Comparison of ENCODE assay signal across 13 cellular contexts in the genomic region with DNA sequence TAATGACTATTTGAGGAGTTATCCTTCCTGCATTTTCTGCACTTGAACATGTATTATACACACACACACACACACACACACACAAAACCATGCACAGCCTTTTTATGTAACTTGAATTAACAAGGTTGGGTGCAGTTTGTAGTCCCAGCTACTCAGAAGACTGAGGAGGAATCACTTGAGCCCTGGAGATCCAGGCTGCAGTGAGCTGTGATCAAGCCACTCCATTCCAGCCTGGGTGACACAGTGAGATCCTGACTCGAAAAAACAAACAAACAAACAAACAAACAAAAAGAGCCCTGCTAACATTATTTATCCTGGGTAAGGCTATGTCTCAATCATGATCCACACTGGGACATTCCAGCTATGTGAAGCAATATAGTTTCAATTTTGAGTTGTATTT.
A peak's percentile ranks its signal among the peaks of the same experiment; 100 is the strongest.
DNase-seq lines count a peak whose midpoint lies in the region; ATAC-seq and TF ChIP-seq lines count a peak whose summit lies in the region.
"Had no signal": no experiment of that assay in that cellular context is flagged by ENCODE, and none has a peak within 500 bp of the region (broad histone marks: within the 10 kb centered on the region; RNA-seq: fewer than 3 reads in every experiment).

No MANE protein-coding gene starts in this region.

- H3K4me3 Mint-ChIP-seq in Calu3 (ENCODE audit: low read depth, unreplicated experiment) (no peak overlapping the region), endodermal cell (no peak overlapping the region)
- H3K4me3 Mint-ChIP-seq in CD8-positive, alpha-beta T cell, result no peak overlapping the region
- H3K4me3 Mint-ChIP-seq in activated T-cell treated with anti-CD3 and anti-CD28 coated beads, Interleukin-2, amount 50 U/mL, for 4 hours, result no peak overlapping the region

- BruUV-seq in Calu3 (replicated peaks; lab: Mats Ljungman, UMichigan), result TSS peak; percentile 34
- BruUV-seq in Panc1 (replicated peaks; lab: Mats Ljungman, UMichigan), result no TSS peak

- H3K79me1 ChIP-seq in mesenchymal stem cell (replicated peaks; ENCODE audit: low read length, poor library complexity, severe bottlenecking), result peaks cover 9% of the 10 kb centered on the region

- H2AFZ ChIP-seq in mesenchymal stem cell (ENCODE audit: low read depth, low read length), result no peak overlapping the region

- WGBS in endodermal cell (ENCODE audit: insufficient coverage in 1 of 2, insufficient read length in 1 of 2), 2 experiments, result 82% methylated on average over 1 of the region's 1 CpG; no CpG with 5 or more reads in 1 of the 2 experiments
- 33% methylated on average over 1 of the region's 1 CpG for WGBS in mesenchymal stem cell

- H3K9ac ChIP-seq in endodermal cell (ENCODE audit: extremely low read depth, low read length, poor library complexity, severe bottlenecking), result no peak overlapping the region
- H3K9ac ChIP-seq in mesenchymal stem cell (ENCODE audit: low read length), result no peak overlapping the region

- H3K9me3 Mint-ChIP-seq in Calu3 (ENCODE audit: low read depth, unreplicated experiment), result no peaks in the 10 kb centered on the region
- no peaks in the 10 kb centered on the region for H3K9me3 Mint-ChIP-seq in endodermal cell
- no peaks in the 10 kb centered on the region for H3K9me3 Mint-ChIP-seq in CD8-positive, alpha-beta T cell
- peaks cover 4% of the 10 kb centered on the region for H3K9me3 Mint-ChIP-seq in activated T-cell treated with anti-CD3 and anti-CD28 coated beads, Interleukin-2, amount 50 U/mL, for 4 hours

- H2BK5ac ChIP-seq in mesenchymal stem cell (ENCODE audit: low read depth, low read length, poor library complexity, severe bottlenecking), result peak overlapping the region; percentile 95

- H3K18ac ChIP-seq in mesenchymal stem cell (ENCODE audit: low read depth in 1 of 2, low read length in 2 of 2), result peak overlapping the region in 1 of 2 experiments; percentile 75

- peak overlapping the region; percentile 39 for H4K91ac ChIP-seq in mesenchymal stem cell (ENCODE audit: low read length)

- H3K4me1 Mint-ChIP-seq in Calu3 (ENCODE audit: low read depth, unreplicated experiment), result peaks cover 20% of the 10 kb centered on the region
- H3K4me1 Mint-ChIP-seq in endodermal cell, result peaks cover 17% of the 10 kb centered on the region
- H3K4me1 Mint-ChIP-seq in CD8-positive, alpha-beta T cell (ENCODE audit: low read depth), result no peaks in the 10 kb centered on the region
- no peaks in the 10 kb centered on the region for H3K4me1 Mint-ChIP-seq in activated T-cell treated with anti-CD3 and anti-CD28 coated beads, Interleukin-2, amount 50 U/mL, for 4 hours (ENCODE audit: low read depth)

- POLR2A ChIA-PET in Panc1 (lab: Charles Lee), result no interaction called here
- POLR2A ChIA-PET in CD8-positive, alpha-beta T cell (lab: Charles Lee), result no interaction called here

- in situ Hi-C loops in Panc1 (cut with HindIII; ENCODE audit: low pct_unique_long_range_greater_than_20kb, low sequenced_read_pairs), result no loop called here

- H2BK120ac ChIP-seq in mesenchymal stem cell (ENCODE audit: low read depth, low read length), result peak overlapping the region; percentile 19

- H3K4me1 ChIP-seq in Panc1 (ENCODE audit: control insufficient read depth, insufficient read depth, low read length) (no peaks in the 10 kb centered on the region), endodermal cell (ENCODE audit: control insufficient read depth, insufficient read depth, low read length) (no peaks in the 10 kb centered on the region), mesenchymal stem cell (ENCODE audit: control insufficient read depth, insufficient read depth, low read depth, low read length) (peaks cover 5% of the 10 kb centered on the region)
- no peaks in the 10 kb centered on the region for H3K4me1 ChIP-seq in CD8-positive, alpha-beta T cell (ENCODE audit: insufficient read depth, low read length)

- H3K36me3 Mint-ChIP-seq in Calu3 (ENCODE audit: insufficient read depth, unreplicated experiment), result no peaks in the 10 kb centered on the region
- peaks cover 19% of the 10 kb centered on the region for H3K36me3 Mint-ChIP-seq in endodermal cell (ENCODE audit: low read depth)
- H3K36me3 Mint-ChIP-seq in CD8-positive, alpha-beta T cell, result peaks cover 60% of the 10 kb centered on the region
- peaks cover 52% of the 10 kb centered on the region for H3K36me3 Mint-ChIP-seq in activated T-cell treated with anti-CD3 and anti-CD28 coated beads, Interleukin-2, amount 50 U/mL, for 4 hours (ENCODE audit: insufficient read depth)

- ATAC-seq in Panc1, result no peak
- no peak for ATAC-seq in CD8-positive, alpha-beta T cell
- no peak for ATAC-seq in activated T-cell treated with anti-CD3 and anti-CD28 coated beads, Interleukin-2, amount 50 U/mL, for 4 hours

- H3K27ac Mint-ChIP-seq in Calu3 (ENCODE audit: unreplicated experiment), result peak overlapping the region; percentile 60
- peak overlapping the region; percentile 52 for H3K27ac Mint-ChIP-seq in endodermal cell
- no peak overlapping the region for H3K27ac Mint-ChIP-seq in CD8-positive, alpha-beta T cell

- intact Hi-C loops in Calu3 (cut with micrococcal nuclease; ENCODE audit: unreplicated experiment), result no loop called here
- intact Hi-C loops in Panc1 (cut with micrococcal nuclease; ENCODE audit: unreplicated experiment), result no loop called here
- intact Hi-C loops in CD8-positive, alpha-beta T cell (cut with DNase I, micrococcal nuclease), result no loop called here

- no peaks in the 10 kb centered on the region for H3K27me3 ChIP-seq in Panc1 (ENCODE audit: control insufficient read depth, insufficient read depth, low read length)
- no peaks in the 10 kb centered on the region for H3K27me3 ChIP-seq in endodermal cell (ENCODE audit: control insufficient read depth, insufficient read depth, low read length, poor library complexity, severe bottlenecking)
- H3K27me3 ChIP-seq in mesenchymal stem cell (ENCODE audit: control insufficient read depth in 1 of 2, insufficient read depth in 1 of 2, low read length in 2 of 2), result peaks cover 0 to 9% of the 10 kb centered on the region in 2 experiments
- H3K27me3 ChIP-seq in CD8-positive, alpha-beta T cell (ENCODE audit: insufficient read depth, low read length), result no peaks in the 10 kb centered on the region

- H3K4ac ChIP-seq in mesenchymal stem cell (ENCODE audit: low read depth in 1 of 2, low read length in 2 of 2), result peak overlapping the region in 1 of 2 experiments; percentile 73

- H3K23ac ChIP-seq in mesenchymal stem cell (ENCODE audit: low read length in 2 of 2), result no peak overlapping the region

- TF ChIP-seq CTCF in Calu3 (IDR thresholded peaks at IDR 0.05; ENCODE audit: unreplicated experiment) (no peak), Panc1 (IDR thresholded peaks at IDR 0.05) (no peak), endodermal cell (conservative IDR thresholded peaks at IDR 0.05) (no peak)
- TF ChIP-seq CTCF in CD8-positive, alpha-beta T cell (IDR thresholded peaks at IDR 0.05), result no peak

- H2BK15ac ChIP-seq in mesenchymal stem cell (ENCODE audit: low read depth, poor library complexity, severe bottlenecking), result no peak overlapping the region

- peak overlapping the region; percentile 98 for H2AK5ac ChIP-seq in mesenchymal stem cell (ENCODE audit: low read length, severe bottlenecking)

- no peak overlapping the region for H3K4me3 ChIP-seq in Panc1 (ENCODE audit: low read depth in 2 of 2, low read length in 2 of 2)
- no peak overlapping the region for H3K4me3 ChIP-seq in endodermal cell (ENCODE audit: low read length)
- H3K4me3 ChIP-seq in mesenchymal stem cell (ENCODE audit: insufficient read depth in 1 of 2, low read depth in 1 of 2, low read length in 2 of 2), result no peak overlapping the region
- H3K4me3 ChIP-seq in CD8-positive, alpha-beta T cell (ENCODE audit: low read depth, low read length), result no peak overlapping the region

- H3K27ac ChIP-seq in Panc1 (ENCODE audit: low read length), result no peak overlapping the region
- H3K27ac ChIP-seq in endodermal cell (ENCODE audit: low read depth, low read length), result no peak overlapping the region
- H3K27ac ChIP-seq in mesenchymal stem cell (ENCODE audit: low read length, poor library complexity, severe bottlenecking), result peak overlapping the region; percentile 92
- no peak overlapping the region for H3K27ac ChIP-seq in caudate nucleus (ENCODE audit: low read depth, low read length)
- no peak overlapping the region for H3K27ac ChIP-seq in CD8-positive, alpha-beta T cell (ENCODE audit: low read depth, low read length)

- H3K14ac ChIP-seq in mesenchymal stem cell (ENCODE audit: low read length in 2 of 2), result no peak overlapping the region

- no peak overlapping the region for H4K8ac ChIP-seq in mesenchymal stem cell (ENCODE audit: low read length)

- H3K9me3 ChIP-seq in Panc1 (ENCODE audit: control insufficient read depth, insufficient read depth, low read depth, low read length) (no peaks in the 10 kb centered on the region), endodermal cell (ENCODE audit: control insufficient read depth, low read length) (no peaks in the 10 kb centered on the region), mesenchymal stem cell (ENCODE audit: control insufficient read depth, low read length) (no peaks in the 10 kb centered on the region)
- H3K9me3 ChIP-seq in CD8-positive, alpha-beta T cell (ENCODE audit: low read length), result no peaks in the 10 kb centered on the region

- H3K36me3 ChIP-seq in Panc1 (ENCODE audit: control insufficient read depth, insufficient read depth, low read length), result no peaks in the 10 kb centered on the region
- peaks cover 4% of the 10 kb centered on the region for H3K36me3 ChIP-seq in endodermal cell (ENCODE audit: control insufficient read depth, insufficient read depth, low read length)
- peaks cover 0 to 21% of the 10 kb centered on the region in 2 experiments for H3K36me3 ChIP-seq in mesenchymal stem cell (ENCODE audit: control insufficient read depth in 1 of 2, insufficient read depth in 2 of 2, low read depth in 1 of 2, low read length in 2 of 2)
- no peaks in the 10 kb centered on the region for H3K36me3 ChIP-seq in CD8-positive, alpha-beta T cell (ENCODE audit: insufficient read depth, low read length)

- DNase-seq in Calu3 (no peak), Panc1 (ENCODE audit: low read depth, low spot score) (peak; percentile 18), endodermal cell (no peak), mesenchymal stem cell (peak; percentile 38), caudate nucleus (lab: John Stamatoyannopoulos, UW) (no peak)
- DNase-seq in activated naive CD4-positive, alpha-beta T cell treated with anti-CD3 and anti-CD28 coated beads, Interleukin-2, amount 50 U/mL, for 16 hours, result no peak
- DNase-seq in CD8-positive, alpha-beta T cell, result no peak
- no peak for DNase-seq in activated T-cell treated with anti-CD3 and anti-CD28 coated beads, Interleukin-2, amount 50 U/mL, for 4 hours
- DNase-seq: AML-193, NCI-H1048, NCI-H146, NCI-H2107, Right ventricle myocardium superior had no signal

- peak overlapping the region in 1 of 2 experiments; percentile 19 for H2BK12ac ChIP-seq in mesenchymal stem cell (ENCODE audit: low read length in 2 of 2)

- H3K4me2 ChIP-seq in mesenchymal stem cell (ENCODE audit: low read length, poor library complexity, severe bottlenecking), result no peak overlapping the region

- H3K27me3 Mint-ChIP-seq in Calu3 (ENCODE audit: unreplicated experiment), result no peaks in the 10 kb centered on the region
- H3K27me3 Mint-ChIP-seq in endodermal cell (ENCODE audit: insufficient read depth), result no peaks in the 10 kb centered on the region
- no peaks in the 10 kb centered on the region for H3K27me3 Mint-ChIP-seq in CD8-positive, alpha-beta T cell (ENCODE audit: low read depth)
- no peaks in the 10 kb centered on the region for H3K27me3 Mint-ChIP-seq in activated T-cell treated with anti-CD3 and anti-CD28 coated beads, Interleukin-2, amount 50 U/mL, for 4 hours (ENCODE audit: low read depth)

- CTCF ChIA-PET in Calu3 (lab: Charles Lee), result no interaction called here
- CTCF ChIA-PET in Panc1 (lab: Charles Lee), result no interaction called here
- CTCF ChIA-PET in CD8-positive, alpha-beta T cell (lab: Charles Lee), result no interaction called here

Comparison
In these comparisons a context has a peak if more than half of its experiments do, and no peak if none do; other contexts are left out.
1. DNase-seq: peak in Panc1 (single experiment) and mesenchymal stem cell (single experiment); none in Calu3 (single experiment), endodermal cell (single experiment), activated naive CD4-positive, alpha-beta T cell treated with anti-CD3 and anti-CD28 coated beads, Interleukin-2, amount 50 U/mL, for 16 hours (single experiment), caudate nucleus (0 of 61), CD8-positive, alpha-beta T cell (0 of 7) and activated T-cell treated with anti-CD3 and anti-CD28 coated beads, Interleukin-2, amount 50 U/mL, for 4 hours (single experiment).